ENCODE assay signal across 8 cellular contexts in genomic region chr14:45133683-45134050, GRCh38. TPM values are rescaled to one million over a fixed set of nuclear protein-coding genes. Genes with fewer than 3 reads are reported as not detected.
DNase-seq lines count a peak whose midpoint lies in the region; ATAC-seq and TF ChIP-seq lines count a peak whose summit lies in the region.

No MANE protein-coding gene starts in this region.

- H3K4me3 Mint-ChIP-seq in activated T-cell treated with anti-CD3 and anti-CD28 coated beads, Interleukin-2, amount 50 U/mL, for 24 hours: peak overlapping the region; percentile 100
- peak overlapping the region; percentile 99 for H3K4me3 Mint-ChIP-seq in type B pancreatic cell

- H3K4me3 ChIP-seq in breast epithelium: peak overlapping the region; percentile 59 to 78 (median 65)
- peak overlapping the region; percentile 82 for H3K4me3 ChIP-seq in lower lobe of right lung

- no peaks in the 10 kb centered on the region for H3K27me3 Mint-ChIP-seq in activated T-cell treated with anti-CD3 and anti-CD28 coated beads, Interleukin-2, amount 50 U/mL, for 24 hours
- no peaks in the 10 kb centered on the region for H3K27me3 Mint-ChIP-seq in type B pancreatic cell

- H3K4me1 Mint-ChIP-seq in activated T-cell treated with anti-CD3 and anti-CD28 coated beads, Interleukin-2, amount 50 U/mL, for 24 hours (ENCODE audit: low read depth): peaks cover 44% of the 10 kb centered on the region
- H3K4me1 Mint-ChIP-seq in type B pancreatic cell (ENCODE audit: unreplicated experiment): peaks cover 15% of the 10 kb centered on the region

- H3K4me1 ChIP-seq in breast epithelium (peaks cover 0 to 17% of the 10 kb centered on the region in 2 donors), lower lobe of right lung (peaks cover 22% of the 10 kb centered on the region)

- H3K9me3 ChIP-seq in breast epithelium (no peaks in the 10 kb centered on the region), lower lobe of right lung (no peaks in the 10 kb centered on the region)

- no peak for DNase-seq in activated T-cell treated with anti-CD3 and anti-CD28 coated beads, Interleukin-2, amount 50 U/mL, for 24 hours
- DNase-seq in activated T-cell treated with anti-CD3 and anti-CD28 coated beads, Interleukin-2, amount 50 U/mL, for 48 hours: no peak
- DNase-seq in breast epithelium (ENCODE audit: low spot score in 2 of 2): no peak
- DNase-seq in lower lobe of right lung: no peak
- no peak for DNase-seq in type B pancreatic cell (ENCODE audit: extremely low spot score, unreplicated experiment)
- no peak for DNase-seq in NCI-H1694 (lab: John Stamatoyannopoulos, UW)

- H3K27me3 ChIP-seq in breast epithelium: no peaks in the 10 kb centered on the region
- no peaks in the 10 kb centered on the region for H3K27me3 ChIP-seq in lower lobe of right lung (ENCODE audit: low read depth)

- H3K36me3 Mint-ChIP-seq in activated T-cell treated with anti-CD3 and anti-CD28 coated beads, Interleukin-2, amount 50 U/mL, for 24 hours (ENCODE audit: low read depth): peaks cover 44% of the 10 kb centered on the region
- no peaks in the 10 kb centered on the region for H3K36me3 Mint-ChIP-seq in type B pancreatic cell

- ATAC-seq in lower lobe of right lung: peak in 1 of 2 donors; percentile 26
- no peak for ATAC-seq in GM21367 (IDR thresholded peaks at IDR 0.05; ENCODE audit: unreplicated experiment)
- ATAC-seq in GM19328 (IDR thresholded peaks at IDR 0.05; ENCODE audit: unreplicated experiment): no peak

- TF ChIP-seq POLR2A in breast epithelium (IDR thresholded peaks at IDR 0.05): no peak

- intact Hi-C loops in breast epithelium (cut with DNase I; ENCODE audit: low total_unique reads): loop anchor here (5.0 kb wide), 1 partner anchor 171 kb away; the partner anchor contains the start of genes KLHL28 and TOGARAM1
- intact Hi-C loops in lower lobe of right lung (cut with DNase I): no loop called here

- H3K27ac ChIP-seq in breast epithelium (peak overlapping the region; percentile 84 to 85), lower lobe of right lung (peak overlapping the region; percentile 87)

- no peak for TF ChIP-seq CTCF in breast epithelium (IDR thresholded peaks at IDR 0.05)
- no peak for TF ChIP-seq CTCF in lower lobe of right lung (IDR thresholded peaks at IDR 0.05)
- TF ChIP-seq CTCF in type B pancreatic cell (conservative IDR thresholded peaks at IDR 0.05): no peak

- H3K36me3 ChIP-seq in breast epithelium (no peaks in the 10 kb centered on the region), lower lobe of right lung (peaks cover 12% of the 10 kb centered on the region)

- no peaks in the 10 kb centered on the region for H3K9me3 Mint-ChIP-seq in activated T-cell treated with anti-CD3 and anti-CD28 coated beads, Interleukin-2, amount 50 U/mL, for 24 hours
- H3K9me3 Mint-ChIP-seq in type B pancreatic cell: no peaks in the 10 kb centered on the region

- H3K27ac Mint-ChIP-seq in activated T-cell treated with anti-CD3 and anti-CD28 coated beads, Interleukin-2, amount 50 U/mL, for 24 hours: peak overlapping the region; percentile 97
- H3K27ac Mint-ChIP-seq in type B pancreatic cell: peak overlapping the region; percentile 97

RNA-seq across cellular contexts. Expression of gene FKBP3, which starts 0.6 kb away (rescaled TPM):
- total RNA-seq in breast epithelium: 10 to 100 TPM; 25.8 to 41.3 (median 41.0) TPM
- 34.4 TPM for total RNA-seq in lower lobe of right lung
- 66.1 and 96.9 TPM in 2 replicates for total RNA-seq in type B pancreatic cell (ENCODE audit: low replicate concordance)

RNA-seq across cellular contexts. Expression of gene FANCM, which starts 2.1 kb away (rescaled TPM):
- total RNA-seq in breast epithelium (10 to 100 TPM in 1 of 3 donors, 1 to 10 TPM in 2; 8.2 to 17.4 (median 8.5) TPM), lower lobe of right lung (4.1 TPM), type B pancreatic cell (ENCODE audit: low replicate concordance) (5.4 and 12.4 TPM in 2 replicates)

RNA-seq across cellular contexts. Expression of gene PRPF39, which starts 49.8 kb away (rescaled TPM):
- total RNA-seq in breast epithelium (10 to 100 TPM; 29.8 to 54.4 (median 48.8) TPM), lower lobe of right lung (30.4 TPM), type B pancreatic cell (ENCODE audit: low replicate concordance) (50.6 and 51.7 TPM in 2 replicates)
